ENCODE assay signal across 14 cellular contexts in genomic region chr10:119393019-119393418, GRCh38.
"Had no signal": no experiment of that assay in that cellular context is flagged by ENCODE, and none has a peak within 500 bp of the region (broad histone marks: within the 10 kb centered on the region; RNA-seq: fewer than 3 reads in every experiment).

No MANE protein-coding gene starts in this region.

- H3K4me1 Mint-ChIP-seq: WTC11 had no signal

- H3K36me3 Mint-ChIP-seq: WTC11 had no signal

- H3K27ac ChIP-seq: foreskin keratinocyte, prostate gland had no signal

- H3K4me1 ChIP-seq: foreskin keratinocyte, prostate gland had no signal

- H3K4me3 ChIP-seq: left lung, prostate gland, sigmoid colon had no signal

- H3K27me3 ChIP-seq: foreskin keratinocyte, left lung, sigmoid colon had no signal

- H3K4me3 Mint-ChIP-seq: naive thymus-derived CD4-positive, alpha-beta T cell; WTC11 had no signal

- DNase-seq: activated CD4-positive, alpha-beta T cell treated with anti-CD3 and anti-CD28 coated beads, Interleukin-2, amount 10 ng/mL, durations not matched to agents 24 days and 14 days; activated CD8-positive, alpha-beta memory T cell treated with anti-CD3 and anti-CD28 coated beads for 24 hours; activated naive CD4-positive, alpha-beta T cell treated with anti-CD3 and anti-CD28 coated beads, Interleukin-2, amount 50 U/mL, for 16 hours; amygdala; foreskin keratinocyte; left lung; midbrain; naive thymus-derived CD4-positive, alpha-beta T cell; sigmoid colon; SK-N-SH; stimulated activated CD4-positive, alpha-beta T cell treated with anti-CD3 and anti-CD28 coated beads, Interleukin-2, amount 100 ng/mL, for 24 hours; stimulated activated naive CD4-positive, alpha-beta T cell treated with Interleukin-2 at 50 U/mL for 16 hours had no signal

- H3K27me3 Mint-ChIP-seq: naive thymus-derived CD4-positive, alpha-beta T cell had no signal

- H3K36me3 ChIP-seq: prostate gland had no signal

- ATAC-seq: foreskin keratinocyte; left lung; naive thymus-derived CD4-positive, alpha-beta T cell; WTC11 had no signal

- H3K9me3 ChIP-seq: left lung, prostate gland, sigmoid colon, SK-N-SH had no signal

- H3K27ac Mint-ChIP-seq: WTC11 had no signal
